Comparison of ENCODE assay signal across 25 cellular contexts in genomic region chr3:61493339-61493738, GRCh38.
"Had no signal": no experiment of that assay in that cellular context is flagged by ENCODE, and none has a peak within 500 bp of the region (broad histone marks: within the 10 kb centered on the region; RNA-seq: fewer than 3 reads in every experiment).

No MANE protein-coding gene starts in this region.

- H3K9me3 ChIP-seq: ascending aorta, gastroesophageal sphincter had no signal

- ATAC-seq: activated CD4-positive, alpha-beta T cell treated with anti-CD3 and anti-CD28 coated beads for 36 hours; activated CD8-positive, alpha-beta memory T cell treated with anti-CD3 and anti-CD28 coated beads, Interleukin-2, amount 10 ng/mL, durations not matched to agents 7 days and 5 days; activated CD8-positive, alpha-beta T cell treated with anti-CD3 and anti-CD28 coated beads, Interleukin-2, amount 10 ng/mL, durations not matched to agents 7 days and 5 days; activated naive CD4-positive, alpha-beta T cell treated with anti-CD3 and anti-CD28 coated beads, Interleukin-2, amount 50 U/mL, for 72 hours; activated T-cell treated with anti-CD3 and anti-CD28 coated beads, Interleukin-2, amount 50 U/mL, for 72 hours; esophagus mucosa; gastroesophageal sphincter had no signal

- DNase-seq: activated CD4-positive, alpha-beta memory T cell treated with anti-CD3 and anti-CD28 coated beads for 36 hours; activated CD4-positive, alpha-beta T cell treated with anti-CD3 and anti-CD28 coated beads for 36 hours; activated CD4-positive, alpha-beta T cell treated with anti-CD3 and anti-CD28 coated beads, Interleukin-2, amount 10 ng/mL, durations not matched to agents 24 days and 14 days; activated CD4-positive, CD25-positive, alpha-beta regulatory T cell; activated CD4-positive, CD25-positive, alpha-beta regulatory T cell treated with anti-CD3 and anti-CD28 coated beads, Interleukin-2, amount 50 U/mL, for 72 hours; activated CD8-positive, alpha-beta memory T cell treated with anti-CD3 and anti-CD28 coated beads, Interleukin-2, amount 10 ng/mL, durations not matched to agents 7 days and 5 days; activated CD8-positive, alpha-beta memory T cell treated with anti-CD3 and anti-CD28 coated beads, Interleukin-2, amount 50 U/mL, for 4 hours; activated CD8-positive, alpha-beta T cell treated with anti-CD3 and anti-CD28 coated beads, Interleukin-2, amount 10 ng/mL, durations not matched to agents 7 days and 5 days; activated gamma-delta T cell; activated naive CD4-positive, alpha-beta T cell; activated naive CD4-positive, alpha-beta T cell treated with anti-CD3 and anti-CD28 coated beads, Interleukin-2, amount 10 ng/mL, durations not matched to agents 7 days and 5 days; activated naive CD8-positive, alpha-beta T cell treated with anti-CD3 and anti-CD28 coated beads, Interleukin-2, amount 10 ng/mL, durations not matched to agents 7 days and 5 days; activated T-cell treated with anti-CD3 and anti-CD28 coated beads for 4 hours; activated T-cell treated with anti-CD3 and anti-CD28 coated beads, Interleukin-2, amount 50 U/mL, for 24 hours; activated T-cell treated with anti-CD3 and anti-CD28 coated beads, Interleukin-2, amount 50 U/mL, for 72 hours; dorsolateral prefrontal cortex; effector memory CD4-positive, alpha-beta T cell; endodermal cell; foreskin melanocyte; T-helper 2 cell had no signal

- H3K27me3 ChIP-seq: ascending aorta, dorsolateral prefrontal cortex, gastroesophageal sphincter had no signal

- H3K36me3 ChIP-seq: ascending aorta, gastroesophageal sphincter had no signal

- H3K4me1 ChIP-seq: ascending aorta, gastroesophageal sphincter had no signal

- H3K4me3 ChIP-seq: ascending aorta, coronary artery, dorsolateral prefrontal cortex, gastroesophageal sphincter had no signal

- H3K27ac ChIP-seq: ascending aorta, coronary artery, dorsolateral prefrontal cortex, gastroesophageal sphincter had no signal
